In the genomic region with DNA sequence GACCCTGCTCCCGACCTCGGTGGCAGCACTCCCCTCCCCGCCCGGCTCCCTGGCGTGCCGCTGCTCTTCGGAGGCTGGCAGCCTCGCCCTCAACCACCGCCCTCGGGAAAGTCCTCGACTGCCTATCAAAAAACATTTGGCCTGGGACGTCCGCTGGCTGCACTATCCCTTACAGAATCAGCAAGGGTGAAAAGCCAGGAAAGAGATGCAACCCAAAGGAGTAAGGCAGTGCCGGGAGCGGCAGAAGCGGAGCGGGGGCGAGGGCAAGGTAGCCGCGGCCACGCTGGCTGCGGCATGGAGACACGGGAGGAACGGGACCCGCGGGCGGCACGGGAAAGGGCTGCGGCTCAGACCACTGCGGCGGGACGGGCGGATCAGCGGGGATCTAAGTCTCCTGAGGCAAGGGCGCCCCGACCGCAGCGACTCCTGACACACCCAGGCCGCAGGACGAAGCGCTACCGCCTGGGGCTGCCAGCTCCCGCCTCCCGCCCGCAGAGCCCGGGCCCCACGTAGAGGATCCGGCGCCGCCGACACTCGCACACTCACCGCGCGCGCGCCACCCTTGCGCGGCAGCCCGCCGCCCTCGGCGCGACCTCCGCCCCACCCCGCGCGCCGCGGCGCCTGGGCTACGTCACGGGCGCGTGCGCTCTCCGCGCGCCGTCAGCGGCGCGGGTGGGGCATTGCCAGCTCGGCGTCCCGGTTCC, we compare ENCODE assay signal across 8 cellular contexts. TPM values are rescaled to one million over a fixed set of nuclear protein-coding genes. Genes with fewer than 3 reads are reported as not detected.
DNase-seq lines count a peak whose midpoint lies in the region; ATAC-seq and TF ChIP-seq lines count a peak whose summit lies in the region.

A gene with protein sequence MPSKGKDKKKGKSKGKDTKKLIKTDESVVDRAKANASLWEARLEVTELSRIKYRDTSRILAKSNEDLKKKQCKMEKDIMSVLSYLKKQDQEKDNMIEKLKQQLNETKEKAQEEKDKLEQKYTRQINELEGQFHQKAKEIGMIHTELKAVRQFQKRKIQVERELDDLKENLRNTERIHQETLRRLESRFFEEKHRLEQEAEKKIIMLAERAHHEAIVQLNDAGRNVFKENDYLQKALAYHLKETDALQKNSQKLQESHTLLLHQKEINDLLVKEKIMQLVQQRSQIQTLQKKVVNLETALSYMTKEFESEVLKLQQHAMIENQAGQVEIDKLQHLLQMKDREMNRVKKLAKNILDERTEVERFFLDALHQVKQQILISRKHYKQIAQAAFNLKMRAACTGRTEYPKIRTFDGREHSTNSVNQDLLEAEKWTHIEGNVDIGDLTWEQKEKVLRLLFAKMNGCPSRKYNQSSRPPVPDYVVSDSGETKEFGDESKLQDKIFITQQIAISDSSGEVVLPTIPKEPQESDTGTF (plus strand): TSS at position 646 of the 704 bp plus-strand sequence. CDS start 130 bp downstream, outside the sequence.
TSS of gene ENTPD5 (minus strand) at position 585 of the 704 bp plus-strand sequence. CDS start 31,186 bp downstream, outside the sequence.

- no peaks in the 10 kb centered on the region for H3K36me3 Mint-ChIP-seq in CD4-positive, alpha-beta T cell (ENCODE audit: low read depth)
- H3K36me3 Mint-ChIP-seq in effector memory CD8-positive, alpha-beta T cell (ENCODE audit: insufficient read depth), result peaks cover 9% of the 10 kb centered on the region

- DNase-seq in CD4-positive, alpha-beta T cell, result peak; percentile 68 to 89 (median 82)
- peak; percentile 93 for DNase-seq in HPDE6-E6E7 (ENCODE audit: extremely low spot score)
- peak; percentile 76 for DNase-seq in NK-92 treated with Interleukin-12 subunit alpha and Interleukin-12 subunit beta, amount 100 ng/mL, for 24 hours (lab: John Stamatoyannopoulos, UW)
- peak; percentile 55 to 70 (median 62) for DNase-seq in activated CD8-positive, alpha-beta memory T cell treated with anti-CD3 and anti-CD28 coated beads for 48 hours (ENCODE audit: low read depth in 2 of 3, low spot score in 2 of 3)
- peak; percentile 82 to 89 (median 82) for DNase-seq in effector memory CD8-positive, alpha-beta T cell
- DNase-seq in mesenteric fat pad (ENCODE audit: low spot score), result peak; percentile 95
- peak; percentile 76 for DNase-seq in stimulated activated CD8-positive, alpha-beta memory T cell treated with anti-CD3 and anti-CD28 coated beads, Interleukin-12 subunit alpha, Interleukin-12 subunit beta, amount 100 ng/mL, for 4 hours (ENCODE audit: low read depth)

- peaks cover 22% of the 10 kb centered on the region for H3K4me1 Mint-ChIP-seq in CD4-positive, alpha-beta T cell (ENCODE audit: low read depth)
- peaks cover 8 to 16% of the 10 kb centered on the region in 2 donors for H3K4me1 Mint-ChIP-seq in effector memory CD8-positive, alpha-beta T cell (ENCODE audit: low read depth in 2 of 2)

- no peaks in the 10 kb centered on the region for H3K9me3 Mint-ChIP-seq in CD4-positive, alpha-beta T cell
- H3K9me3 Mint-ChIP-seq in effector memory CD8-positive, alpha-beta T cell, result no peaks in the 10 kb centered on the region

- CTCF ChIA-PET in CD4-positive, alpha-beta T cell (lab: Charles Lee), result interaction anchor here (1.2 kb wide), 2 partner anchors 18 to 69 kb away, joined by 3 read pairs; partner anchors contain the start of gene FAM161B

- peak; percentile 93 for ATAC-seq in CD4-positive, alpha-beta T cell (ENCODE audit: poor library complexity)
- peak; percentile 89 for ATAC-seq in GM19463 (IDR thresholded peaks at IDR 0.05; ENCODE audit: unreplicated experiment)
- peak; percentile 95 for ATAC-seq in effector memory CD8-positive, alpha-beta T cell (replicated peaks)

- H3K27me3 Mint-ChIP-seq in CD4-positive, alpha-beta T cell, result no peaks in the 10 kb centered on the region
- no peaks in the 10 kb centered on the region for H3K27me3 Mint-ChIP-seq in effector memory CD8-positive, alpha-beta T cell

- intact Hi-C loops in CD4-positive, alpha-beta T cell (cut with DNase I, micrococcal nuclease), result loop anchor here (1.0 to 5.0 kb wide), 6 partner anchors 65 to 473 kb away; partner anchors contain the start of genes ALDH6A1 (in 2 of the 2), LIN52 (in 2 of the 2), PNMA1 (in 2 of the 2) and COQ6 (in 1 of the 2)

- peak within 1 kb of the TSS; percentile 75 for H3K27ac ChIP-seq in CD4-positive, alpha-beta T cell (ENCODE audit: low read depth, low read length)

- no peaks in the 10 kb centered on the region for H3K27me3 ChIP-seq in CD4-positive, alpha-beta T cell (ENCODE audit: control insufficient read depth, insufficient read depth, low read length)

- no peak for TF ChIP-seq CTCF in CD4-positive, alpha-beta T cell (IDR thresholded peaks at IDR 0.05)

- peak within 1 kb of the TSS; percentile 95 for H3K27ac Mint-ChIP-seq in CD4-positive, alpha-beta T cell
- peak within 1 kb of the TSS; percentile 97 to 99 for H3K27ac Mint-ChIP-seq in effector memory CD8-positive, alpha-beta T cell

- no peaks in the 10 kb centered on the region for H3K9me3 ChIP-seq in CD4-positive, alpha-beta T cell (ENCODE audit: control insufficient read depth, low read length)

- H3K4me3 Mint-ChIP-seq in CD4-positive, alpha-beta T cell, result peak within 1 kb of the TSS; percentile 98
- H3K4me3 Mint-ChIP-seq in effector memory CD8-positive, alpha-beta T cell, result peak within 1 kb of the TSS; percentile 85 to 86

- POLR2A ChIA-PET in CD4-positive, alpha-beta T cell (lab: Charles Lee), result interaction anchor here (0.6 to 1.5 kb wide), 12 partner anchors 8 to 961 kb away, joined by 3 to 14 read pairs (median 4); partner anchors contain the start of genes ACOT4, ALDH6A1, COQ6 and FAM161B

RNA-seq across cellular contexts. Expression of the first gene that starts in this region (rescaled TPM):
- 1 to 10 TPM; 1.8 to 2.4 TPM for total RNA-seq in CD4-positive, alpha-beta T cell
- total RNA-seq in mesenteric fat pad, result 3.1 TPM

RNA-seq across cellular contexts. Expression of gene ENTPD5, which starts in this region (rescaled TPM):
- total RNA-seq in CD4-positive, alpha-beta T cell, result 1 to 10 TPM; 5.5 to 7.1 TPM
- total RNA-seq in mesenteric fat pad, result 17.1 TPM

Comparison
In these comparisons a context has a peak if more than half of its experiments do, and no peak if none do; other contexts are left out.
1. Peak in every context shown above with its lines: DNase-seq, ATAC-seq and H3K27ac ChIP-seq.